ENCODE assay signal across 10 cellular contexts in the genomic region with DNA sequence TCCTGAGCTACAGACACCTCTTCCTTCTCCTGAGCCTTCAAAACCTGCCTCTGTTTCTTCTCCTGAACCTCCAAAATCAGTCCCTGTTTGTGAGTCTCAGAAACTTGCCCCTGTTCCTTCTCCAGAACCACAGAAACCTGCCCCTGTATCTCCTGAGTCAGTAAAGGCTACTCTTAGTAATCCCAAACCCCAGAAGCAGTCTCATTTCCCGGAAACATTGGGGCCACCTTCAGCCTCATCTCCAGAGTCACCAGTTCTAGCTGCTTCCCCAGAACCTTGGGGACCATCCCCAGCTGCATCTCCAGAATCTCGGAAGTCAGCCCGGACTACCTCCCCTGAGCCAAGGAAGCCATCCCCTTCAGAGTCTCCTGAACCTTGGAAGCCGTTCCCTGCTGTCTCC.
"Had no signal": no experiment of that assay in that cellular context is flagged by ENCODE, and none has a peak within 500 bp of the region (broad histone marks: within the 10 kb centered on the region; RNA-seq: fewer than 3 reads in every experiment).

No MANE protein-coding gene starts in this region.

- H3K4me3 ChIP-seq: esophagus muscularis mucosa, testis, upper lobe of right lung had no signal

- H3K27ac Mint-ChIP-seq: mesothelial cell of epicardium; progenitor cell of endocrine pancreas; stimulated activated naive B cell treated with anti-CD40 and anti-IgM and Interleukin-4, amounts not matched to agents 10 μg/mL and 1 μg/mL and 100 μg/mL, for 72 hours had no signal

- H3K27me3 ChIP-seq: esophagus muscularis mucosa, testis, upper lobe of right lung had no signal

- H3K27ac ChIP-seq: esophagus muscularis mucosa, testis, upper lobe of right lung had no signal

- H3K9me3 Mint-ChIP-seq: mesothelial cell of epicardium; stimulated activated naive B cell treated with anti-CD40 and anti-IgM and Interleukin-4, amounts not matched to agents 10 μg/mL and 1 μg/mL and 100 μg/mL, for 72 hours had no signal

- H3K9me3 ChIP-seq: esophagus muscularis mucosa, testis, upper lobe of right lung had no signal

- DNase-seq: activated CD4-positive, CD25-positive, alpha-beta regulatory T cell; occipital lobe; right cardiac atrium; small intestine; stimulated activated naive B cell treated with anti-CD40 and anti-IgM and Interleukin-4, amounts not matched to agents 10 μg/mL and 1 μg/mL and 100 μg/mL, for 72 hours; testis; upper lobe of right lung had no signal

- H3K4me1 ChIP-seq: testis had no signal

- H3K27me3 Mint-ChIP-seq: progenitor cell of endocrine pancreas; stimulated activated naive B cell treated with anti-CD40 and anti-IgM and Interleukin-4, amounts not matched to agents 10 μg/mL and 1 μg/mL and 100 μg/mL, for 72 hours had no signal

- H3K4me3 Mint-ChIP-seq: mesothelial cell of epicardium had no signal
